ENCODE assay signal across 1 cellular context in genomic region chr20:63574156-63574828, GRCh38.
TF ChIP-seq lines count a peak whose summit lies in the region.

Gene HELZ2 (minus strand): TSS chr20:63574239. CDS start chr20:63572385, 1,854 bp downstream.

TF ChIP-seq in HepG2, 621 proteins besides CTCF, POLR2A, EP300 and RAD21 (continued from another document):
- 0 out of 2 replicates have a peak, but pooled peaks have one; percentile 25 for TF ChIP-seq ZBTB44 (CRISPR knock-in tag; IDR thresholded peaks at IDR 0.05)
- TF ChIP-seq ERF (CRISPR knock-in tag; IDR thresholded peaks at IDR 0.05) = peak; percentile 55; the same call in 1 of the 2 replicates
- TF ChIP-seq JUN (CRISPR knock-in tag; IDR thresholded peaks at IDR 0.05) = peak; percentile 58
- TF ChIP-seq PRDM15 (CRISPR knock-in tag; IDR thresholded peaks at IDR 0.05) = 0 out of 2 replicates have a peak, but pooled peaks have one; percentile 24
- TF ChIP-seq EEA1 (CRISPR knock-in tag; IDR thresholded peaks at IDR 0.05; ENCODE audit: borderline replicate concordance) = 0 out of 2 replicates have a peak, but pooled peaks have one; percentile 58
- TF ChIP-seq ZNF800 (CRISPR knock-in tag; IDR thresholded peaks at IDR 0.05) = 0 out of 2 replicates have a peak, but pooled peaks have one; percentile 48
- TF ChIP-seq ZNF552 (CRISPR knock-in tag; IDR thresholded peaks at IDR 0.05; ENCODE audit: borderline replicate concordance) = 0 out of 2 replicates have a peak, but pooled peaks have one; percentile 62
- TF ChIP-seq BORCS8-MEF2B (CRISPR knock-in tag; IDR thresholded peaks at IDR 0.05) = peak; percentile 73; the same call in 1 of the 2 replicates
- no peak; the same call in 1 of the 2 replicates for TF ChIP-seq ZNF546 (CRISPR knock-in tag; conservative IDR thresholded peaks at IDR 0.05)
- no peak for TF ChIP-seq HNF4G (IDR thresholded peaks at IDR 0.05; ENCODE audit: borderline replicate concordance, low read depth, low read length)
- TF ChIP-seq HNF4G (CRISPR knock-in tag; IDR thresholded peaks at IDR 0.05; ENCODE audit: borderline replicate concordance, low read depth) = no peak
- TF ChIP-seq ISL2 (CRISPR knock-in tag; IDR thresholded peaks at IDR 0.05) = peak; percentile 26
- TF ChIP-seq ZNF496 (CRISPR knock-in tag; IDR thresholded peaks at IDR 0.05; ENCODE audit: insufficient replicate concordance) = no peak
- no peak for TF ChIP-seq SYNCRIP (IDR thresholded peaks at IDR 0.05; ENCODE audit: insufficient read depth, low read depth, low read length)
- 0 out of 2 replicates have a peak, but pooled peaks have one; percentile 26 for TF ChIP-seq KDM6A (CRISPR knock-in tag; IDR thresholded peaks at IDR 0.05; ENCODE audit: low read depth)
- no peak for TF ChIP-seq MTF1 (CRISPR knock-in tag; IDR thresholded peaks at IDR 0.05)
- no peak for TF ChIP-seq ZFP36 (IDR thresholded peaks at IDR 0.05; ENCODE audit: borderline replicate concordance, low read depth, low read length, partially characterized antibody)
- no peak for TF ChIP-seq ZNF33A (CRISPR knock-in tag; IDR thresholded peaks at IDR 0.05; ENCODE audit: borderline replicate concordance)
- TF ChIP-seq JUNB (CRISPR knock-in tag; IDR thresholded peaks at IDR 0.05; ENCODE audit: borderline replicate concordance) = no peak
- TF ChIP-seq HOXD1 (CRISPR knock-in tag; IDR thresholded peaks at IDR 0.05) = peak; percentile 69; the same call in 1 of the 2 replicates
- no peak for TF ChIP-seq ZEB1 (IDR thresholded peaks at IDR 0.05; ENCODE audit: insufficient replicate concordance, low read depth)
- no peak for TF ChIP-seq CHD2 (IDR thresholded peaks at IDR 0.05; ENCODE audit: low read depth, low read length)
TF ChIP-seq in HepG2: peak in this region for 186.
